In the genomic region with DNA sequence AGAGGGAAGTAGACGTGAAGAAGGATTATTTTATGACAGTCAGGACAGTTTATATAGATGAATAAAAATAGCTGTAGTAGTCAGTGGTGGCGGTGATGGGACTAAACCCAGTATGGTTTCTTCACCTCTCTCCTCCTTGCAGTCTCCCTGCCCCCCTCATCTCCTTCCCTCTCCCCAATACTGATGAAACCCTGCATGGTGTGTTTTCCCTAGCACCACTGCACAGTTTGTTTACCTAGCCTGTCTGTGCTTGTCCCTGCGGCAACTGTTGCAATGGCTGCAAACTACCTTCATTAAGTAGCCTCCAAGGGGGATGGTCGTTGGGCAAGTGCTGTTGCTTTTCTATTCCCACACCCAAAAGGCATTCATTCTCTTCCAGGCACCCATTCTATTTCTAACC, we compare ENCODE assay signal across 19 cellular contexts. TPM values are rescaled to one million over a fixed set of nuclear protein-coding genes. Genes with fewer than 3 reads are reported as not detected.
DNase-seq lines count a peak whose midpoint lies in the region; ATAC-seq and TF ChIP-seq lines count a peak whose summit lies in the region.
"Had no signal": no experiment of that assay in that cellular context is flagged by ENCODE, and none has a peak within 500 bp of the region (broad histone marks: within the 10 kb centered on the region; RNA-seq: fewer than 3 reads in every experiment).

No MANE protein-coding gene starts in this region.

- no peak for DNase-seq in activated naive CD4-positive, alpha-beta T cell treated with anti-CD3 and anti-CD28 coated beads, Interleukin-2, amount 50 U/mL, for 72 hours (ENCODE audit: low spot score in 2 of 2)
- no peak for DNase-seq in endothelial cell (ENCODE audit: low spot score)
- no peak for DNase-seq in stimulated activated effector memory CD8-positive, alpha-beta T cell treated with anti-CD3 and anti-CD28 coated beads, Interleukin-12 subunit alpha, Interleukin-12 subunit beta, amount 100 ng/mL, for 72 hours (ENCODE audit: low spot score in 2 of 2)
- DNase-seq in SHP77 (lab: John Stamatoyannopoulos, UW) = no peak
- no peak for DNase-seq in NCI-H1105 treated with DMSO at 0.1 percent for 48 hours (lab: John Stamatoyannopoulos, UW)
- DNase-seq: aorta; CD8-positive, alpha-beta T cell; NCI-H2081 treated with DMSO at 0.1 percent for 48 hours; NCI-H748 treated with DMSO at 0.1 percent for 48 hours; ovary; Peyer's patch had no signal

- H3K4me1 Mint-ChIP-seq in activated naive CD4-positive, alpha-beta T cell treated with anti-CD3 and anti-CD28 coated beads, Interleukin-2, amount 50 U/mL, for 24 hours = peaks cover 45% of the 10 kb centered on the region
- peaks cover 29% of the 10 kb centered on the region for H3K4me1 Mint-ChIP-seq in endothelial cell (ENCODE audit: unreplicated experiment)
- H3K4me1 Mint-ChIP-seq in stimulated activated effector memory CD8-positive, alpha-beta T cell treated with anti-CD3 and anti-CD28 coated beads, Interleukin-12 subunit alpha, Interleukin-12 subunit beta, amount 100 ng/mL, for 72 hours = peaks cover 35% of the 10 kb centered on the region

- H3K4me3 Mint-ChIP-seq in activated naive CD4-positive, alpha-beta T cell treated with anti-CD3 and anti-CD28 coated beads, Interleukin-2, amount 50 U/mL, for 24 hours = no peak overlapping the region
- H3K4me3 Mint-ChIP-seq in endothelial cell (ENCODE audit: unreplicated experiment) = peak overlapping the region; percentile 66
- no peak overlapping the region for H3K4me3 Mint-ChIP-seq in stimulated activated effector memory CD8-positive, alpha-beta T cell treated with anti-CD3 and anti-CD28 coated beads, Interleukin-12 subunit alpha, Interleukin-12 subunit beta, amount 100 ng/mL, for 72 hours
- H3K4me3 Mint-ChIP-seq: CD8-positive, alpha-beta T cell had no signal

- H3K27me3 Mint-ChIP-seq in activated naive CD4-positive, alpha-beta T cell treated with anti-CD3 and anti-CD28 coated beads, Interleukin-2, amount 50 U/mL, for 24 hours = no peaks in the 10 kb centered on the region
- H3K27me3 Mint-ChIP-seq in endothelial cell (ENCODE audit: unreplicated experiment) = no peaks in the 10 kb centered on the region

- H3K27ac ChIP-seq in VCaP = peak overlapping the region; percentile 80; the same call in 1 of the 2 replicates
- H3K27ac ChIP-seq: ovary, Peyer's patch, suprapubic skin had no signal

- peaks cover 27% of the 10 kb centered on the region for H3K36me3 Mint-ChIP-seq in activated naive CD4-positive, alpha-beta T cell treated with anti-CD3 and anti-CD28 coated beads, Interleukin-2, amount 50 U/mL, for 24 hours
- H3K36me3 Mint-ChIP-seq in activated naive CD4-positive, alpha-beta T cell treated with anti-CD3 and anti-CD28 coated beads, Interleukin-2, amount 50 U/mL, for 72 hours = peaks cover 30 to 56% of the 10 kb centered on the region in 2 donors
- peaks cover 61% of the 10 kb centered on the region for H3K36me3 Mint-ChIP-seq in endothelial cell (ENCODE audit: low read depth, unreplicated experiment)
- peaks cover 100% of the 10 kb centered on the region for H3K36me3 Mint-ChIP-seq in stimulated activated effector memory CD8-positive, alpha-beta T cell treated with anti-CD3 and anti-CD28 coated beads, Interleukin-12 subunit alpha, Interleukin-12 subunit beta, amount 100 ng/mL, for 72 hours

- ATAC-seq in activated naive CD4-positive, alpha-beta T cell treated with anti-CD3 and anti-CD28 coated beads, Interleukin-2, amount 50 U/mL, for 72 hours = no peak
- no peak for ATAC-seq in stimulated activated effector memory CD8-positive, alpha-beta T cell treated with anti-CD3 and anti-CD28 coated beads, Interleukin-12 subunit alpha, Interleukin-12 subunit beta, amount 100 ng/mL, for 72 hours
- no peak for ATAC-seq in GM19455 (IDR thresholded peaks at IDR 0.05; ENCODE audit: unreplicated experiment)
- ATAC-seq: CD8-positive, alpha-beta T cell had no signal

- peak overlapping the region; percentile 32 for H3K27ac Mint-ChIP-seq in activated naive CD4-positive, alpha-beta T cell treated with anti-CD3 and anti-CD28 coated beads, Interleukin-2, amount 50 U/mL, for 24 hours
- H3K27ac Mint-ChIP-seq in activated naive CD4-positive, alpha-beta T cell treated with anti-CD3 and anti-CD28 coated beads, Interleukin-2, amount 50 U/mL, for 72 hours = peak overlapping the region in 1 of 2 donors; percentile 73
- peak overlapping the region; percentile 48 for H3K27ac Mint-ChIP-seq in endothelial cell (ENCODE audit: unreplicated experiment)
- H3K27ac Mint-ChIP-seq in stimulated activated effector memory CD8-positive, alpha-beta T cell treated with anti-CD3 and anti-CD28 coated beads, Interleukin-12 subunit alpha, Interleukin-12 subunit beta, amount 100 ng/mL, for 72 hours = peak overlapping the region; percentile 20
- H3K27ac Mint-ChIP-seq: activated T-helper 2 cell treated with anti-CD3 and anti-CD28 coated beads, Interferon-gamma antibody, Interleukin-2, Interleukin-4, amounts not matched to agents 10 μg/mL and 5 μg/mL and 100 μg/mL, durations not matched to agents 14 hours and 24 hours and 36 hours; CD8-positive, alpha-beta T cell had no signal

- no peaks in the 10 kb centered on the region for H3K9me3 Mint-ChIP-seq in activated naive CD4-positive, alpha-beta T cell treated with anti-CD3 and anti-CD28 coated beads, Interleukin-2, amount 50 U/mL, for 24 hours
- no peaks in the 10 kb centered on the region for H3K9me3 Mint-ChIP-seq in activated naive CD4-positive, alpha-beta T cell treated with anti-CD3 and anti-CD28 coated beads, Interleukin-2, amount 50 U/mL, for 72 hours
- no peaks in the 10 kb centered on the region for H3K9me3 Mint-ChIP-seq in endothelial cell (ENCODE audit: unreplicated experiment)
- H3K9me3 Mint-ChIP-seq in stimulated activated effector memory CD8-positive, alpha-beta T cell treated with anti-CD3 and anti-CD28 coated beads, Interleukin-12 subunit alpha, Interleukin-12 subunit beta, amount 100 ng/mL, for 72 hours = no peaks in the 10 kb centered on the region
- H3K9me3 Mint-ChIP-seq: activated T-helper 2 cell treated with anti-CD3 and anti-CD28 coated beads, Interferon-gamma antibody, Interleukin-2, Interleukin-4, amounts not matched to agents 10 μg/mL and 5 μg/mL and 100 μg/mL, durations not matched to agents 14 hours and 24 hours and 36 hours; CD8-positive, alpha-beta T cell had no signal

- TF ChIP-seq CTCF in VCaP (conservative IDR thresholded peaks at IDR 0.05) (no peak), endothelial cell (IDR thresholded peaks at IDR 0.05; ENCODE audit: unreplicated experiment) (no peak)

RNA-seq across cellular contexts. Expression of a gene that starts 14.7 kb away (rescaled TPM):
- 1,000 to 10,000 TPM in 1 of 2 donors, 100 to 1,000 TPM in 1; 786 to 1,016 TPM for total RNA-seq in activated naive CD4-positive, alpha-beta T cell treated with anti-CD3 and anti-CD28 coated beads, Interleukin-2, amount 50 U/mL, for 72 hours
- total RNA-seq in endothelial cell (ENCODE audit: unreplicated experiment) = 1,084 TPM

RNA-seq across cellular contexts. Expression of a gene that starts 25.1 kb away (rescaled TPM):
- total RNA-seq in activated naive CD4-positive, alpha-beta T cell treated with anti-CD3 and anti-CD28 coated beads, Interleukin-2, amount 50 U/mL, for 72 hours = 100 to 1,000 TPM; 170 to 226 TPM
- total RNA-seq in endothelial cell (ENCODE audit: unreplicated experiment) = 131 TPM

RNA-seq across cellular contexts. Expression of a gene that starts 32.6 kb away (rescaled TPM):
- 10 to 100 TPM in 1 of 2 donors, 1 to 10 TPM in 1; 9.5 to 21.7 TPM for total RNA-seq in activated naive CD4-positive, alpha-beta T cell treated with anti-CD3 and anti-CD28 coated beads, Interleukin-2, amount 50 U/mL, for 72 hours
- 20.9 TPM for total RNA-seq in endothelial cell (ENCODE audit: unreplicated experiment)

RNA-seq across cellular contexts. Expression of a gene that starts 34.4 kb away (rescaled TPM):
- total RNA-seq in activated naive CD4-positive, alpha-beta T cell treated with anti-CD3 and anti-CD28 coated beads, Interleukin-2, amount 50 U/mL, for 72 hours = 10 to 100 TPM; 29.9 to 30.4 TPM
- 45.3 TPM for total RNA-seq in endothelial cell (ENCODE audit: unreplicated experiment)

RNA-seq across cellular contexts. Expression of a gene that starts 40.6 kb away (rescaled TPM):
- not detected for total RNA-seq in activated naive CD4-positive, alpha-beta T cell treated with anti-CD3 and anti-CD28 coated beads, Interleukin-2, amount 50 U/mL, for 72 hours
- not detected for total RNA-seq in endothelial cell (ENCODE audit: unreplicated experiment)
- total RNA-seq: activated T-helper 2 cell treated with anti-CD3 and anti-CD28 coated beads, Interferon-gamma antibody, Interleukin-2, Interleukin-4, amounts not matched to agents 10 μg/mL and 5 μg/mL and 100 μg/mL, durations not matched to agents 14 hours and 24 hours and 36 hours; aorta; CD8-positive, alpha-beta T cell; Daoy; endothelial cell of umbilical vein; frontal cortex; Peyer's patch; suprapubic skin had no signal
